ENCODE assay signal across 1 cellular context in the genomic region with DNA sequence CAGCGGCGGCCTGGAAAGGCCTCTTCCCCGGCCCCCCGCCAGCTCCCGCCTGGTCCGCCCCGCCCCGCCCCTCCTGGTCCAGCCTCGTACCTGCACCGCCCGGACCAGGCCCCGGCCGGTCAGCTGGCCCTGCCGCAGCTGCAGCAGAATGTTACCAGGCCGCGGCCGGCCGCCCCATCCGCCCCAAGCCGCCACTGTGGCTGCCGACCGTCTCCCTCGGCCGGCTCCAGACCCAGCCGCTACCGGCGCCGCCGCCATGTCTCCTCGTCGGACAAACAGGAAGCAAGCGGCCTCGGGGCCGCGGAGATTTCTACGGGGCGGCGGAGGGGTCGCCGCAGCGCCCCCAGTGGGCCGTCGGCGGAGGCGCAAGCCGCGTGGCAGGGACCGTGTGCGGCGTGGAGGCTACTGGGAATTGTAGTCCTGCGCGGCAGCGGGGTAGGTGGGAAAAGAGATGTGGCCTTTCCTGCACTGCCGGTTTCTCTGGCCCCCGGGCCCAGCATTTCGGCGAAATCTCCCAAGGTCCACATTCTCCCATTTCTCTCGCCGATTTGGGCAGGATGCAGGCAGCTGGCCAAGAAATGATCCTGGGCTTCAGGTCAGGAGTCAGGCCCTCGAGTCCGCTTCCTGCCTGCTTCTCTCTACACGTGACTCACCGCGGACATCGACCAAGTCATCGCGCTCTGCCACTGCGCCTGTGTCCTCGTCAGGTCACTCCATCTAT.
A peak's percentile ranks its signal among the peaks of the same experiment; 100 is the strongest.
TF ChIP-seq lines count a peak whose summit lies in the region.

TSS of gene TRPC4AP (minus strand) at position 284 of the 721 bp plus-strand sequence. CDS start at position 258, 26 bp downstream.

TF ChIP-seq in PFSK-1, 5 proteins besides CTCF, POLR2A, EP300 and RAD21 (continued from another document):
- TF ChIP-seq REST (IDR thresholded peaks at IDR 0.05; ENCODE audit: insufficient read depth in 1 of 2, low read depth in 2 of 2, low read length in 2 of 2) (peak in 1 of 2 experiments; percentile 26; a peak in 1 of 4 replicates), FOXP2 (optimal IDR thresholded peaks at IDR 0.05; ENCODE audit: borderline replicate concordance, extremely low read depth, extremely low read length, insufficient read depth) (peak; percentile 50), SIN3A (IDR thresholded peaks at IDR 0.05; ENCODE audit: borderline replicate concordance, insufficient read depth, low read length) (peak; percentile 70; the same call in 1 of the 2 replicates)
